In the genomic region with DNA sequence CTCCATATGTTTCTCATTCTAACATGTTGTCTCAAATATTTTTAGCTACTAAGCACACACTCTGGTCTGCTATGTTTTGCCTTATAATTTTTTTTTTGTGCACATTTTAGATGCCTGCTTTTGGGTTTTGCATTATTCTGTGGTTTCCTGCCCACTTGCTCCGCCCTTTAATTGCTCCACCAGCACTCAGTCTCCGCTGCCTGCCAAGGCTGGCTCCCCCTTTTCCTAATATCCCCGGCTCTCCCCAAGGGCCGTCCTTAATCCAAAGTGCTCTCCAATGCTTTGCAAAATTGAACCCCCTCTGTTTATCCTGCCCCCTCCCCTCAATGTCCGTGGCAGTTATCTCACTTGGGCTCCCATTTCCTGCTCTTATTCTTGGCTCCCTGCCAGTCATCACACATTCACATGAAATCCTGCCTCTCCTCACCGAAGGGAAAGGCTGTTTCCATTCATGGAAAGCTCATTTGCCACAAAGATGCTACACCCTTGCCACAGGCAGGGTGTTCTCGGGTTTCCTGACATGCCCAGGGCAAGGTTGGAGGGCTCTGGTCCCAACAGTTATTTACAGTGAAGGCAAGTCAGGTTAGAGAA, we compare ENCODE assay signal across 8 cellular contexts.
DNase-seq lines count a peak whose midpoint lies in the region; ATAC-seq lines count a peak whose summit lies in the region.

No MANE protein-coding gene starts in this region.

- peak overlapping the region in 1 of 2 donors; percentile 55 for H3K27ac Mint-ChIP-seq in T-cell

- peaks cover 6% of the 10 kb centered on the region for H3K36me3 Mint-ChIP-seq in T-cell

- H2AFZ ChIP-seq in Karpas-422 (ENCODE audit: low read length): no peak overlapping the region

- H3K4me1 ChIP-seq in BLaER1 (peaks cover 25% of the 10 kb centered on the region), right cardiac atrium (ENCODE audit: control insufficient read depth, insufficient read depth, low read length) (peaks cover 5% of the 10 kb centered on the region), Karpas-422 (ENCODE audit: low read length) (no peaks in the 10 kb centered on the region)

- H3K27me3 ChIP-seq in BLaER1: no peaks in the 10 kb centered on the region
- no peaks in the 10 kb centered on the region for H3K27me3 ChIP-seq in right cardiac atrium (ENCODE audit: control insufficient read depth, insufficient read depth)
- no peaks in the 10 kb centered on the region for H3K27me3 ChIP-seq in Karpas-422 (ENCODE audit: low read length)

- peaks cover 3% of the 10 kb centered on the region; the same call in 1 of the 2 replicates for H3K9me3 ChIP-seq in BLaER1
- no peaks in the 10 kb centered on the region for H3K9me3 ChIP-seq in right cardiac atrium (ENCODE audit: control insufficient read depth, low read length)
- no peaks in the 10 kb centered on the region for H3K9me3 ChIP-seq in Karpas-422 (ENCODE audit: low read length)

- peaks cover 0 to 2% (median 0%) of the 10 kb centered on the region in 3 donors for H3K9me3 Mint-ChIP-seq in T-cell

- H3K27ac ChIP-seq in BLaER1 (no peak overlapping the region), right cardiac atrium (ENCODE audit: low read length) (peak overlapping the region; percentile 59), Karpas-422 (ENCODE audit: low read length) (no peak overlapping the region)

- no peak overlapping the region; the same call in 1 of the 2 replicates for H3K9ac ChIP-seq in BLaER1
- H3K9ac ChIP-seq in Karpas-422 (ENCODE audit: low read length): no peak overlapping the region

- WGBS in right cardiac atrium: 2% methylated on average over 7 of the region's 7 CpGs

- intact Hi-C loops in right cardiac atrium (cut with DNase I): loop anchor here in 2 of 4 donors (10.0 kb wide), 2 partner anchors 785 to 815 kb away; no protein-coding TSS in a partner anchor

- DNase-seq in Kasumi-1 (lab: John Stamatoyannopoulos, UW): peak; percentile 17 to 40
- DNase-seq in T-cell: peak in 5 of 34 experiments; percentile 1 to 10 (median 3)
- peak; percentile 69 to 89 (median 85) for DNase-seq in right cardiac atrium
- DNase-seq in Karpas-422: no peak
- no peak for DNase-seq in stimulated activated CD4-positive, alpha-beta T cell treated with anti-CD3 and anti-CD28 coated beads, Interleukin-4, amount 100 ng/mL, for 1 hour

- no peaks in the 10 kb centered on the region for H4K20me1 ChIP-seq in BLaER1
- H4K20me1 ChIP-seq in Karpas-422 (ENCODE audit: insufficient read depth, low read depth, low read length): no peaks in the 10 kb centered on the region

- H3K4me1 Mint-ChIP-seq in T-cell: peaks cover 17 to 22% (median 20%) of the 10 kb centered on the region in 3 donors

- POLR2A ChIA-PET in T-cell (lab: Charles Lee): no interaction called here

- ATAC-seq in T-cell (replicated peaks in 1 of 4): peak in 2 of 4 experiments; percentile 43 to 46
- ATAC-seq in right cardiac atrium: peak; percentile 91 to 94
- ATAC-seq in HG03520 (IDR thresholded peaks at IDR 0.05; ENCODE audit: unreplicated experiment): no peak
- no peak for ATAC-seq in HG02981 (IDR thresholded peaks at IDR 0.05; ENCODE audit: unreplicated experiment)

- H3K4me2 ChIP-seq in BLaER1: peak overlapping the region; percentile 81
- H3K4me2 ChIP-seq in Karpas-422 (ENCODE audit: low read depth, low read length, poor library complexity, severe bottlenecking): no peak overlapping the region

- CTCF ChIA-PET in T-cell (lab: Charles Lee): interaction anchor here (0.5 to 1.2 kb wide), 3 partner anchors 10 to 56 kb away, joined by 3 to 5 read pairs (median 3); no protein-coding TSS in a partner anchor

- no peaks in the 10 kb centered on the region for H3K9me2 ChIP-seq in Karpas-422 (replicated peaks; ENCODE audit: insufficient read depth, low read length)

- H3K36me3 ChIP-seq in BLaER1 (no peaks in the 10 kb centered on the region), Karpas-422 (ENCODE audit: insufficient read depth, low read length) (no peaks in the 10 kb centered on the region)

- peak overlapping the region; percentile 45 to 76 (median 73) for H3K4me3 Mint-ChIP-seq in T-cell

- H3K27me3 Mint-ChIP-seq in T-cell: no peaks in the 10 kb centered on the region

- H3K4me3 ChIP-seq in BLaER1 (peak overlapping the region; percentile 25; the same call in 1 of the 2 replicates), right cardiac atrium (ENCODE audit: low read length) (peak overlapping the region; percentile 7), Karpas-422 (ENCODE audit: low read length) (no peak overlapping the region)

- H3K79me2 ChIP-seq in Karpas-422 (ENCODE audit: low read length): no peaks in the 10 kb centered on the region

Comparison
In these comparisons a context has a peak if more than half of its experiments do, and no peak if none do; other contexts are left out.
1. DNase-seq: peak in Kasumi-1 (2 of 2) and right cardiac atrium (3 of 3); none in Karpas-422 (single experiment) and stimulated activated CD4-positive, alpha-beta T cell treated with anti-CD3 and anti-CD28 coated beads, Interleukin-4, amount 100 ng/mL, for 1 hour (single experiment).
2. ATAC-seq: peak in right cardiac atrium (2 of 2); none in HG03520 (single experiment) and HG02981 (single experiment).